8 cellular contexts compared by ENCODE assay signal in genomic region chr22:22156716-22157499, GRCh38.
DNase-seq lines count a peak whose midpoint lies in the region; ATAC-seq and TF ChIP-seq lines count a peak whose summit lies in the region.

No MANE protein-coding gene starts in this region.

- peak; percentile 59 for ATAC-seq in GM21717 (IDR thresholded peaks at IDR 0.05; ENCODE audit: unreplicated experiment)

- 35 to 44% (median 39%) methylated on average over 9 of the region's 9 CpGs for WGBS in adrenal gland, 4 donors

- H3K27ac ChIP-seq in adrenal gland, result no peak overlapping the region

- TF ChIP-seq POLR2A in adrenal gland (IDR thresholded peaks at IDR 0.05), result no peak

- H3K4me3 ChIP-seq in adrenal gland, result no peak overlapping the region

- no peaks in the 10 kb centered on the region for H3K36me3 ChIP-seq in adrenal gland (replicated peaks in 1 of 2)

- intact Hi-C loops in adrenal gland (cut with DNase I), result no loop called here

- H3K4me1 ChIP-seq in adrenal gland (replicated peaks in 1 of 2), result no peaks in the 10 kb centered on the region

- peak; percentile 23 to 65 (median 51) for TF ChIP-seq CTCF in adrenal gland (IDR thresholded peaks at IDR 0.05)

- no peaks in the 10 kb centered on the region for H3K9me3 ChIP-seq in adrenal gland (replicated peaks in 1 of 3)

- H3K27me3 ChIP-seq in adrenal gland, result no peaks in the 10 kb centered on the region

- peak; percentile 91 for DNase-seq in DMS153 treated with DMSO at 0.1 percent for 48 hours (lab: John Stamatoyannopoulos, UW; ENCODE audit: unreplicated experiment)
- peak; percentile 80 for DNase-seq in NCI-H1092 treated with DMSO at 0.1 percent for 48 hours (lab: John Stamatoyannopoulos, UW)
- peak; percentile 39 for DNase-seq in T follicular helper cell (ENCODE audit: low read depth)
- peak; percentile 38 to 71 (median 58) for DNase-seq in adrenal gland
- peak; percentile 87 for DNase-seq in iPS-NIHi7 (ENCODE audit: extremely low spot score)
- DNase-seq in stimulated activated CD4-positive, alpha-beta T cell treated with anti-CD3 and anti-CD28 coated beads, Interleukin-1b, Interleukin-23, amount 100 ng/mL, for 4 hours (ENCODE audit: low read depth in 2 of 2), result peak; percentile 24 to 44
- no peak for DNase-seq in T1000 (lab: John Stamatoyannopoulos, UW)
